Comparison of ENCODE assay signal across 1 cellular context in the genomic region with DNA sequence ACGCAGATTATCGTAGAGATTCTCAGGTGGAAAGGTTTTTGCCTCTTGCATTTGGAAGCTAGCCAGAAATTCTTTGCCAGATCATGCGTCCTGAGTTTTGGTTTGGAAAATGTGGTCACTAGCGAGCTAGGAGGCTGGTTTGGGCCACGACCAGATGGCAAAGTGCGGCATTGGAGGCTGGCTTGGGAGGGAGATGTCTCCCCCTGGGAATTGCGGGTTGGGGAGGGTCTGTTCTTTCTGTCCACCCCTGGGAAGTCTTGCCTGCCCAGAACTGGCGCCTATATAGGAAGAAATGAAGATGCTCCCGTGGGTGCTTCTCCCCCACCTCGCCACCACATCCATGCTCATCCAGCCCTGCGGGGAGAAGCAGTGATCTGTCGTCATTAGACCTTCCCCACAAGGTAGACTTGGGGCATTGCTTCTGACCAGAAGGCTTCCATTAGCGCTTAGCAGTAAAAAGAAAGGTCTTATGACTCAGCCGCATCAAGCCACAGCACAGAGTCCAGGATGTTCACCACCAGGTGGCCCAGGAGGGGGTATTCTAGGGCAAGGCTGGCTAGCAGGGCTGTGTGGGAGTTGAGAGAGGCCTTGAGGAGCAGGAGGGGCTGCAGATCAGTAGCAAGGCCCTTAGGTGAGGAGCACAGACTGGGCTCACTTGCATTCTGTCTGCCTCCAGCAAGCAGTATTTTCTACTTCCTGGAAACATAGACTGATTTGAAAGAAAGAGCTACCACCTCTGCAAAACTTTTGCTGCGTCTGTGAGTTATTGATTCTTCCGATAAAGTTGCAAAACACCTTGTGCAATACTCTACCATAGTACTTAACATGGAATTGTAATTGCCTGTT.
TF ChIP-seq lines count a peak whose summit lies in the region.

No MANE protein-coding gene starts in this region.

TF ChIP-seq in K562, 482 proteins besides CTCF, POLR2A, EP300 and RAD21 (continued from another document and continues in another):
- TF ChIP-seq, protein P1, sequence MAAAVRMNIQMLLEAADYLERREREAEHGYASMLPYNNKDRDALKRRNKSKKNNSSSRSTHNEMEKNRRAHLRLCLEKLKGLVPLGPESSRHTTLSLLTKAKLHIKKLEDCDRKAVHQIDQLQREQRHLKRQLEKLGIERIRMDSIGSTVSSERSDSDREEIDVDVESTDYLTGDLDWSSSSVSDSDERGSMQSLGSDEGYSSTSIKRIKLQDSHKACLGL (CRISPR knock-in tag; IDR thresholded peaks at IDR 0.05; ENCODE audit: borderline replicate concordance, poor library complexity, severe bottlenecking) = no peak
- TF ChIP-seq CHCHD3 (CRISPR knock-in tag; IDR thresholded peaks at IDR 0.05) = no peak
- no peak for TF ChIP-seq GABPB2 (CRISPR knock-in tag; conservative IDR thresholded peaks at IDR 0.05)
- peak; percentile 50; the same call in 1 of the 2 replicates for TF ChIP-seq PHF8 (IDR thresholded peaks at IDR 0.05; ENCODE audit: borderline replicate concordance, low read length)
- TF ChIP-seq STAT5A (IDR thresholded peaks at IDR 0.05; ENCODE audit: borderline replicate concordance, low read length) = 0 out of 2 replicates have a peak, but pooled peaks have one; percentile 36
- TF ChIP-seq, protein P2, sequence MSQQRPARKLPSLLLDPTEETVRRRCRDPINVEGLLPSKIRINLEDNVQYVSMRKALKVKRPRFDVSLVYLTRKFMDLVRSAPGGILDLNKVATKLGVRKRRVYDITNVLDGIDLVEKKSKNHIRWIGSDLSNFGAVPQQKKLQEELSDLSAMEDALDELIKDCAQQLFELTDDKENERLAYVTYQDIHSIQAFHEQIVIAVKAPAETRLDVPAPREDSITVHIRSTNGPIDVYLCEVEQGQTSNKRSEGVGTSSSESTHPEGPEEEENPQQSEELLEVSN (IDR thresholded peaks at IDR 0.05; ENCODE audit: borderline replicate concordance in 1 of 2, extremely low read depth in 1 of 2, insufficient read depth in 1 of 2, insufficient read length in 1 of 2, low read depth in 1 of 2, low read length in 1 of 2, poor library complexity in 1 of 2, severe bottlenecking in 1 of 2) = peak in 1 of 2 experiments; percentile 21
- TF ChIP-seq KHSRP (IDR thresholded peaks at IDR 0.05) = no peak
- no peak for TF ChIP-seq CBFB (CRISPR knock-in tag; IDR thresholded peaks at IDR 0.05)
- TF ChIP-seq, protein P3, sequence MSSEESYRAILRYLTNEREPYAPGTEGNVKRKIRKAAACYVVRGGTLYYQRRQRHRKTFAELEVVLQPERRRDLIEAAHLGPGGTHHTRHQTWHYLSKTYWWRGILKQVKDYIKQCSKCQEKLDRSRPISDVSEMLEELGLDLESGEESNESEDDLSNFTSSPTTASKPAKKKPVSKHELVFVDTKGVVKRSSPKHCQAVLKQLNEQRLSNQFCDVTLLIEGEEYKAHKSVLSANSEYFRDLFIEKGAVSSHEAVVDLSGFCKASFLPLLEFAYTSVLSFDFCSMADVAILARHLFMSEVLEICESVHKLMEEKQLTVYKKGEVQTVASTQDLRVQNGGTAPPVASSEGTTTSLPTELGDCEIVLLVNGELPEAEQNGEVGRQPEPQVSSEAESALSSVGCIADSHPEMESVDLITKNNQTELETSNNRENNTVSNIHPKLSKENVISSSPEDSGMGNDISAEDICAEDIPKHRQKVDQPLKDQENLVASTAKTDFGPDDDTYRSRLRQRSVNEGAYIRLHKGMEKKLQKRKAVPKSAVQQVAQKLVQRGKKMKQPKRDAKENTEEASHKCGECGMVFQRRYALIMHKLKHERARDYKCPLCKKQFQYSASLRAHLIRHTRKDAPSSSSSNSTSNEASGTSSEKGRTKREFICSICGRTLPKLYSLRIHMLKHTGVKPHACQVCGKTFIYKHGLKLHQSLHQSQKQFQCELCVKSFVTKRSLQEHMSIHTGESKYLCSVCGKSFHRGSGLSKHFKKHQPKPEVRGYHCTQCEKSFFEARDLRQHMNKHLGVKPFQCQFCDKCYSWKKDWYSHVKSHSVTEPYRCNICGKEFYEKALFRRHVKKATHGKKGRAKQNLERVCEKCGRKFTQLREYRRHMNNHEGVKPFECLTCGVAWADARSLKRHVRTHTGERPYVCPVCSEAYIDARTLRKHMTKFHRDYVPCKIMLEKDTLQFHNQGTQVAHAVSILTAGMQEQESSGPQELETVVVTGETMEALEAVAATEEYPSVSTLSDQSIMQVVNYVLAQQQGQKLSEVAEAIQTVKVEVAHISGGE (CRISPR knock-in tag; IDR thresholded peaks at IDR 0.05) = no peak
- TF ChIP-seq ZZZ3 (IDR thresholded peaks at IDR 0.05) = no peak
- no peak for TF ChIP-seq ILF3 (IDR thresholded peaks at IDR 0.05; ENCODE audit: borderline replicate concordance)
- TF ChIP-seq ZFP1 (CRISPR knock-in tag; IDR thresholded peaks at IDR 0.05) = no peak
- 0 out of 2 replicates have a peak, but pooled peaks have one; percentile 6 for TF ChIP-seq HOMEZ (CRISPR knock-in tag; IDR thresholded peaks at IDR 0.05)
- no peak for TF ChIP-seq RBM22 (IDR thresholded peaks at IDR 0.05; ENCODE audit: low read depth, low read length, poor library complexity, severe bottlenecking)
- no peak for TF ChIP-seq RBM34 (IDR thresholded peaks at IDR 0.05; ENCODE audit: borderline replicate concordance, insufficient read depth, low read length)
- peak; percentile 60; the same call in 1 of the 2 replicates for TF ChIP-seq ATF7 (IDR thresholded peaks at IDR 0.05)
- TF ChIP-seq, protein P4, sequence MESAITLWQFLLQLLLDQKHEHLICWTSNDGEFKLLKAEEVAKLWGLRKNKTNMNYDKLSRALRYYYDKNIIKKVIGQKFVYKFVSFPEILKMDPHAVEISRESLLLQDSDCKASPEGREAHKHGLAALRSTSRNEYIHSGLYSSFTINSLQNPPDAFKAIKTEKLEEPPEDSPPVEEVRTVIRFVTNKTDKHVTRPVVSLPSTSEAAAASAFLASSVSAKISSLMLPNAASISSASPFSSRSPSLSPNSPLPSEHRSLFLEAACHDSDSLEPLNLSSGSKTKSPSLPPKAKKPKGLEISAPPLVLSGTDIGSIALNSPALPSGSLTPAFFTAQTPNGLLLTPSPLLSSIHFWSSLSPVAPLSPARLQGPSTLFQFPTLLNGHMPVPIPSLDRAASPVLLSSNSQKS (CRISPR knock-in tag; IDR thresholded peaks at IDR 0.05) = no peak
- peak in 1 of 2 experiments; percentile 56; a peak in 1 of 4 replicates for TF ChIP-seq TRIM24 (IDR thresholded peaks at IDR 0.05)
- TF ChIP-seq ZNF740 (CRISPR knock-in tag; IDR thresholded peaks at IDR 0.05) = no peak
- TF ChIP-seq ZNF740 (tag; IDR thresholded peaks at IDR 0.05) = peak in 1 of 2 experiments; percentile 64; a peak in 2 of 4 replicates
- 0 out of 2 replicates have a peak, but pooled peaks have one; percentile 9 for TF ChIP-seq ZNF444 (CRISPR knock-in tag; IDR thresholded peaks at IDR 0.05)
- no peak for TF ChIP-seq PTBP1 (IDR thresholded peaks at IDR 0.05; ENCODE audit: low read depth, low read length)
- TF ChIP-seq TCF7 (IDR thresholded peaks at IDR 0.05; ENCODE audit: borderline replicate concordance) = 0 out of 2 replicates have a peak, but pooled peaks have one; percentile 33
- no peak for TF ChIP-seq SLC30A9 (CRISPR knock-in tag; IDR thresholded peaks at IDR 0.05)
- no peak for TF ChIP-seq SIRT6 (IDR thresholded peaks at IDR 0.05; ENCODE audit: low read depth, low read length)
- no peak for TF ChIP-seq TFAM (CRISPR knock-in tag; conservative IDR thresholded peaks at IDR 0.05)
- peak; percentile 81 for TF ChIP-seq ZNF766 (CRISPR knock-in tag; conservative IDR thresholded peaks at IDR 0.05)
- TF ChIP-seq, protein P5, sequence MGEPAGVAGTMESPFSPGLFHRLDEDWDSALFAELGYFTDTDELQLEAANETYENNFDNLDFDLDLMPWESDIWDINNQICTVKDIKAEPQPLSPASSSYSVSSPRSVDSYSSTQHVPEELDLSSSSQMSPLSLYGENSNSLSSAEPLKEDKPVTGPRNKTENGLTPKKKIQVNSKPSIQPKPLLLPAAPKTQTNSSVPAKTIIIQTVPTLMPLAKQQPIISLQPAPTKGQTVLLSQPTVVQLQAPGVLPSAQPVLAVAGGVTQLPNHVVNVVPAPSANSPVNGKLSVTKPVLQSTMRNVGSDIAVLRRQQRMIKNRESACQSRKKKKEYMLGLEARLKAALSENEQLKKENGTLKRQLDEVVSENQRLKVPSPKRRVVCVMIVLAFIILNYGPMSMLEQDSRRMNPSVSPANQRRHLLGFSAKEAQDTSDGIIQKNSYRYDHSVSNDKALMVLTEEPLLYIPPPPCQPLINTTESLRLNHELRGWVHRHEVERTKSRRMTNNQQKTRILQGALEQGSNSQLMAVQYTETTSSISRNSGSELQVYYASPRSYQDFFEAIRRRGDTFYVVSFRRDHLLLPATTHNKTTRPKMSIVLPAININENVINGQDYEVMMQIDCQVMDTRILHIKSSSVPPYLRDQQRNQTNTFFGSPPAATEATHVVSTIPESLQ (CRISPR knock-in tag; IDR thresholded peaks at IDR 0.05) = no peak
- TF ChIP-seq TRIM28 (IDR thresholded peaks at IDR 0.05) = peak; percentile 21; the same call in 1 of the 2 replicates
- TF ChIP-seq TARDBP (IDR thresholded peaks at IDR 0.05) = no peak
- no peak for TF ChIP-seq ZBTB1 (CRISPR knock-in tag; IDR thresholded peaks at IDR 0.05; ENCODE audit: borderline replicate concordance, low read depth)
- no peak for TF ChIP-seq MCM3 (IDR thresholded peaks at IDR 0.05)
- TF ChIP-seq ZNF778 (CRISPR knock-in tag; IDR thresholded peaks at IDR 0.05) = no peak
- TF ChIP-seq MEIS2 (IDR thresholded peaks at IDR 0.05; ENCODE audit: partially characterized antibody) = no peak
- TF ChIP-seq POU5F1 (IDR thresholded peaks at IDR 0.05; ENCODE audit: borderline replicate concordance, low read depth, low read length, partially characterized antibody) = no peak
- TF ChIP-seq ZNF316 (IDR thresholded peaks at IDR 0.05) = 0 out of 2 replicates have a peak, but pooled peaks have one; percentile 21
- TF ChIP-seq NFYB (IDR thresholded peaks at IDR 0.05; ENCODE audit: extremely low read depth, insufficient read length) = no peak
- TF ChIP-seq KAT7 (CRISPR knock-in tag; IDR thresholded peaks at IDR 0.05; ENCODE audit: borderline replicate concordance) = no peak
- TF ChIP-seq, protein P6, sequence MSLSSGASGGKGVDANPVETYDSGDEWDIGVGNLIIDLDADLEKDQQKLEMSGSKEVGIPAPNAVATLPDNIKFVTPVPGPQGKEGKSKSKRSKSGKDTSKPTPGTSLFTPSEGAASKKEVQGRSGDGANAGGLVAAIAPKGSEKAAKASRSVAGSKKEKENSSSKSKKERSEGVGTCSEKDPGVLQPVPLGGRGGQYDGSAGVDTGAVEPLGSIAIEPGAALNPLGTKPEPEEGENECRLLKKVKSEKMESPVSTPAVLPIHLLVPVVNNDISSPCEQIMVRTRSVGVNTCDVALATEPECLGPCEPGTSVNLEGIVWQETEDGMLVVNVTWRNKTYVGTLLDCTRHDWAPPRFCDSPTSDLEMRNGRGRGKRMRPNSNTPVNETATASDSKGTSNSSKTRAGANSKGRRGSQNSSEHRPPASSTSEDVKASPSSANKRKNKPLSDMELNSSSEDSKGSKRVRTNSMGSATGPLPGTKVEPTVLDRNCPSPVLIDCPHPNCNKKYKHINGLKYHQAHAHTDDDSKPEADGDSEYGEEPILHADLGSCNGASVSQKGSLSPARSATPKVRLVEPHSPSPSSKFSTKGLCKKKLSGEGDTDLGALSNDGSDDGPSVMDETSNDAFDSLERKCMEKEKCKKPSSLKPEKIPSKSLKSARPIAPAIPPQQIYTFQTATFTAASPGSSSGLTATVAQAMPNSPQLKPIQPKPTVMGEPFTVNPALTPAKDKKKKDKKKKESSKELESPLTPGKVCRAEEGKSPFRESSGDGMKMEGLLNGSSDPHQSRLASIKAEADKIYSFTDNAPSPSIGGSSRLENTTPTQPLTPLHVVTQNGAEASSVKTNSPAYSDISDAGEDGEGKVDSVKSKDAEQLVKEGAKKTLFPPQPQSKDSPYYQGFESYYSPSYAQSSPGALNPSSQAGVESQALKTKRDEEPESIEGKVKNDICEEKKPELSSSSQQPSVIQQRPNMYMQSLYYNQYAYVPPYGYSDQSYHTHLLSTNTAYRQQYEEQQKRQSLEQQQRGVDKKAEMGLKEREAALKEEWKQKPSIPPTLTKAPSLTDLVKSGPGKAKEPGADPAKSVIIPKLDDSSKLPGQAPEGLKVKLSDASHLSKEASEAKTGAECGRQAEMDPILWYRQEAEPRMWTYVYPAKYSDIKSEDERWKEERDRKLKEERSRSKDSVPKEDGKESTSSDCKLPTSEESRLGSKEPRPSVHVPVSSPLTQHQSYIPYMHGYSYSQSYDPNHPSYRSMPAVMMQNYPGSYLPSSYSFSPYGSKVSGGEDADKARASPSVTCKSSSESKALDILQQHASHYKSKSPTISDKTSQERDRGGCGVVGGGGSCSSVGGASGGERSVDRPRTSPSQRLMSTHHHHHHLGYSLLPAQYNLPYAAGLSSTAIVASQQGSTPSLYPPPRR (CRISPR knock-in tag; IDR thresholded peaks at IDR 0.05; ENCODE audit: borderline replicate concordance) = no peak
- TF ChIP-seq, protein P7, sequence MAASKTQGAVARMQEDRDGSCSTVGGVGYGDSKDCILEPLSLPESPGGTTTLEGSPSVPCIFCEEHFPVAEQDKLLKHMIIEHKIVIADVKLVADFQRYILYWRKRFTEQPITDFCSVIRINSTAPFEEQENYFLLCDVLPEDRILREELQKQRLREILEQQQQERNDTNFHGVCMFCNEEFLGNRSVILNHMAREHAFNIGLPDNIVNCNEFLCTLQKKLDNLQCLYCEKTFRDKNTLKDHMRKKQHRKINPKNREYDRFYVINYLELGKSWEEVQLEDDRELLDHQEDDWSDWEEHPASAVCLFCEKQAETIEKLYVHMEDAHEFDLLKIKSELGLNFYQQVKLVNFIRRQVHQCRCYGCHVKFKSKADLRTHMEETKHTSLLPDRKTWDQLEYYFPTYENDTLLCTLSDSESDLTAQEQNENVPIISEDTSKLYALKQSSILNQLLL (CRISPR knock-in tag; IDR thresholded peaks at IDR 0.05; ENCODE audit: borderline replicate concordance) = no peak
- no peak for TF ChIP-seq RFX1 (IDR thresholded peaks at IDR 0.05)
- no peak for TF ChIP-seq ZFP30 (CRISPR knock-in tag; IDR thresholded peaks at IDR 0.05; ENCODE audit: borderline replicate concordance)
- 0 out of 2 replicates have a peak, but pooled peaks have one; percentile 23 for TF ChIP-seq ZSCAN29 (IDR thresholded peaks at IDR 0.05)
- no peak for TF ChIP-seq COPS2 (conservative IDR thresholded peaks at IDR 0.05)
- no peak for TF ChIP-seq STAT5B (CRISPR knock-in tag; IDR thresholded peaks at IDR 0.05)
